Comparison of ENCODE assay signal across 1 cellular context in the genomic region with DNA sequence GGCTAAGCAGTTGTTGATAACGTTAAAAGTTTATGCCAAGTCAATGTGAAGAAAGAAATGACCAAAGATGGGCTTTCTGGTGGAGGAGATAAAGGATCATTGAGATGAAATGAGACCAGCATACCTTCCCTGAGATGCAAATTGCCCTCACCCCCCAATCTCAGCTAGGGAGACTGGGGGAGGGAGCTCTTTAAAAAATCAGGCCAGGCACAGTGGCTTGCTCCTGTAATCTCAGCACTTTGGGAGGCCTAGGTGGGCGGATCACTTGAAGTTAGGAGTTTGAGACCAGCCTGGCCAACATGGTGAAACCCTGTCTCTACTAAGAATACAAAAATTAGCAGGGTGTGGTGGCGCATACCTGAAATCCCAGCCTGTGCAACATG.
TF ChIP-seq lines count a peak whose summit lies in the region.

No MANE protein-coding gene starts in this region.

TF ChIP-seq in endothelial cell of umbilical vein, 7 proteins besides CTCF, POLR2A, EP300 and RAD21 (continued from another document):
- TF ChIP-seq, protein P1, sequence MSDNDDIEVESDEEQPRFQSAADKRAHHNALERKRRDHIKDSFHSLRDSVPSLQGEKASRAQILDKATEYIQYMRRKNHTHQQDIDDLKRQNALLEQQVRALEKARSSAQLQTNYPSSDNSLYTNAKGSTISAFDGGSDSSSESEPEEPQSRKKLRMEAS (IDR thresholded peaks at IDR 0.05; ENCODE audit: insufficient read depth, insufficient read length) = no peak
- TF ChIP-seq EZH2 (IDR thresholded peaks at IDR 0.05; ENCODE audit: borderline replicate concordance, low read depth, low read length, severe bottlenecking) = no peak
- TF ChIP-seq POLR2AphosphoS5 (IDR thresholded peaks at IDR 0.05; ENCODE audit: insufficient read depth, low read depth, low read length) = no peak
